1 cellular context compared by ENCODE assay signal in genomic region chr1:53260631-53261247, GRCh38.
TF ChIP-seq lines count a peak whose summit lies in the region.

No MANE protein-coding gene starts in this region.

TF ChIP-seq in GM12878, 131 proteins besides CTCF, POLR2A, EP300 and RAD21 (continued from another document):
- TF ChIP-seq, protein P1, sequence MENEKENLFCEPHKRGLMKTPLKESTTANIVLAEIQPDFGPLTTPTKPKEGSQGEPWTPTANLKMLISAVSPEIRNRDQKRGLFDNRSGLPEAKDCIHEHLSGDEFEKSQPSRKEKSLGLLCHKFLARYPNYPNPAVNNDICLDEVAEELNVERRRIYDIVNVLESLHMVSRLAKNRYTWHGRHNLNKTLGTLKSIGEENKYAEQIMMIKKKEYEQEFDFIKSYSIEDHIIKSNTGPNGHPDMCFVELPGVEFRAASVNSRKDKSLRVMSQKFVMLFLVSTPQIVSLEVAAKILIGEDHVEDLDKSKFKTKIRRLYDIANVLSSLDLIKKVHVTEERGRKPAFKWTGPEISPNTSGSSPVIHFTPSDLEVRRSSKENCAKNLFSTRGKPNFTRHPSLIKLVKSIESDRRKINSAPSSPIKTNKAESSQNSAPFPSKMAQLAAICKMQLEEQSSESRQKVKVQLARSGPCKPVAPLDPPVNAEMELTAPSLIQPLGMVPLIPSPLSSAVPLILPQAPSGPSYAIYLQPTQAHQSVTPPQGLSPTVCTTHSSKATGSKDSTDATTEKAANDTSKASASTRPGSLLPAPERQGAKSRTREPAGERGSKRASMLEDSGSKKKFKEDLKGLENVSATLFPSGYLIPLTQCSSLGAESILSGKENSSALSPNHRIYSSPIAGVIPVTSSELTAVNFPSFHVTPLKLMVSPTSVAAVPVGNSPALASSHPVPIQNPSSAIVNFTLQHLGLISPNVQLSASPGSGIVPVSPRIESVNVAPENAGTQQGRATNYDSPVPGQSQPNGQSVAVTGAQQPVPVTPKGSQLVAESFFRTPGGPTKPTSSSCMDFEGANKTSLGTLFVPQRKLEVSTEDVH (IDR thresholded peaks at IDR 0.05; ENCODE audit: low read depth, partially characterized antibody) = no peak
